In genomic region chr20:59221881-59222238, GRCh38 we compare ENCODE assay signal across 8 cellular contexts. TPM values are rescaled to one million over a fixed set of nuclear protein-coding genes. Genes with fewer than 3 reads are reported as not detected.
DNase-seq lines count a peak whose midpoint lies in the region; ATAC-seq and TF ChIP-seq lines count a peak whose summit lies in the region.

No MANE protein-coding gene starts in this region.

- no peaks in the 10 kb centered on the region for H3K9me3 Mint-ChIP-seq in T-cell

- DNase-seq in GM12865 (ENCODE audit: low read depth) = no peak
- DNase-seq in T-cell = no peak
- DNase-seq in fibroblast of villous mesenchyme (ENCODE audit: low read depth) = no peak
- DNase-seq in gastrocnemius medialis = no peak
- no peak for DNase-seq in NAMALWA (ENCODE audit: low spot score)
- DNase-seq in NCI-H345 (lab: John Stamatoyannopoulos, UW) = no peak

- peaks cover 44% of the 10 kb centered on the region for H3K36me3 Mint-ChIP-seq in T-cell

- no peak for TF ChIP-seq POLR2A in gastrocnemius medialis (IDR thresholded peaks at IDR 0.05)

- peaks cover 10 to 16% of the 10 kb centered on the region in 2 donors for H3K4me1 ChIP-seq in gastrocnemius medialis

- H3K4me3 ChIP-seq in GM12865 (ENCODE audit: low read depth, low read length) (peak overlapping the region; percentile 57), fibroblast of villous mesenchyme (ENCODE audit: low read depth, low read length) (peak overlapping the region; percentile 51), gastrocnemius medialis (peak overlapping the region; percentile 54 to 85 (median 60))

- H3K36me3 ChIP-seq in gastrocnemius medialis = no peaks in the 10 kb centered on the region

- peak overlapping the region; percentile 83 to 86 for H3K27ac Mint-ChIP-seq in T-cell

- CTCF ChIA-PET in T-cell (lab: Charles Lee) = interaction anchor here (0.6 to 2.7 kb wide), 13 partner anchors 9 to 352 kb away, joined by 3 to 17 read pairs (median 4); partner anchors contain the start of gene ZNF831 (in 1 of the 2)

- H3K27me3 ChIP-seq in gastrocnemius medialis = peaks cover 0 to 6% (median 5%) of the 10 kb centered on the region in 3 donors

- intact Hi-C loops in gastrocnemius medialis (cut with DNase I; ENCODE audit: low total_unique reads) = loop anchor here (1.0 to 2.0 kb wide), 2 partner anchors 133 to 352 kb away; no protein-coding TSS in a partner anchor

- no peak for TF ChIP-seq CTCF in GM12865 (IDR thresholded peaks at IDR 0.05; ENCODE audit: insufficient read depth, low read depth, low read length, missing control alignments)
- TF ChIP-seq CTCF in fibroblast of villous mesenchyme (IDR thresholded peaks at IDR 0.05; ENCODE audit: insufficient read depth, low read depth, low read length) = no peak
- TF ChIP-seq CTCF in gastrocnemius medialis (IDR thresholded peaks at IDR 0.05 in 4 of 5, conservative IDR thresholded peaks at IDR 0.05 in 1 of 5) = no peak

- peak overlapping the region in 3 of 4 donors; percentile 30 to 51 (median 47) for H3K27ac ChIP-seq in gastrocnemius medialis

- in situ Hi-C loops in gastrocnemius medialis (cut with MboI; ENCODE audit: low sequenced_read_pairs in 4 of 4) = loop anchor here in 2 of 4 donors (5.0 to 10.0 kb wide), 2 partner anchors 135 to 347 kb away; no protein-coding TSS in a partner anchor

- POLR2A ChIA-PET in T-cell (lab: Charles Lee) = interaction anchor here (0.6 to 0.7 kb wide), 3 partner anchors 167 to 924 kb away, joined by 3 read pairs; no protein-coding TSS in a partner anchor

- no peaks in the 10 kb centered on the region for H3K9me3 ChIP-seq in gastrocnemius medialis

- ATAC-seq in T-cell (replicated peaks in 1 of 4) (peak in 3 of 4 experiments; percentile 4 to 10 (median 8)), gastrocnemius medialis (no peak), GM18868 (IDR thresholded peaks at IDR 0.05; ENCODE audit: unreplicated experiment) (no peak), HG03378 (IDR thresholded peaks at IDR 0.05; ENCODE audit: unreplicated experiment) (no peak)

- peak overlapping the region; percentile 62 to 82 (median 73) for H3K4me3 Mint-ChIP-seq in T-cell

- H3K4me1 Mint-ChIP-seq in T-cell = peaks cover 29 to 34% (median 31%) of the 10 kb centered on the region in 3 donors

- no peaks in the 10 kb centered on the region for H3K27me3 Mint-ChIP-seq in T-cell

RNA-seq across cellular contexts. Expression of gene ZNF831, which starts 58.2 kb away (rescaled TPM):
- total RNA-seq in T-cell (10 to 100 TPM; 23.1 to 48.0 (median 29.7) TPM), fibroblast of villous mesenchyme (not detected in 2 replicates), gastrocnemius medialis (under 1 TPM in 2 of 4 donors, not detected in 2; 0.05 to 0.07 TPM)

Comparison
In these comparisons a context has a peak if more than half of its experiments do, and no peak if none do; other contexts are left out.
1. ATAC-seq: peak in T-cell (3 of 4); none in gastrocnemius medialis (0 of 2), GM18868 (single experiment) and HG03378 (single experiment).
2. RNA of gene ZNF831, which starts 58.2 kb away (total RNA-seq): 23.1 to 48.0 TPM in T-cell; 0.05 to 0.07 TPM in gastrocnemius medialis and not detected in fibroblast of villous mesenchyme; every median in the first group is over 10 times any median in the second.
3. Peak in every context shown above with its lines, with median percentiles within 50 percentile points of each other: H3K4me3 ChIP-seq.